ENCODE assay signal across 22 cellular contexts in the genomic region with DNA sequence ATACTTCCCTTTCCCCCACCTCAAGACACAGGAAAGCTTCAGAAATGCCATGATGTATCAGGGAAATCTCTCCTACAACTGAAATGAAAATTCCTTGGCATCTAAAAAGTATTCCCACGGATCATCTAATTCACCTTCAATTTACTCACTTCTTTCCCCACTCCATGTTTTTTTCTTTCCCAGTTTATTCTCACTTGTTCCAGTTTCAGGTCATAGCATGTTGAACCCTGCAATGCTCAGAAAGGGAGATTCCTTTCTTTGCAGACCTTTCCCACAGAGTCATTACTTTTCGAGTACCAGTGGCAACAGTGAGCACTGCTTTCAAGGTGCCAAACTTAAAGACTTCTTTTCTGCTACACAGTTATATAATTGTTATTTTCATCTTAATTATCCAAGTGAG.
A peak's percentile ranks its signal among the peaks of the same experiment; 100 is the strongest.
DNase-seq lines count a peak whose midpoint lies in the region; ATAC-seq, FAIRE-seq and TF ChIP-seq lines count a peak whose summit lies in the region.
"Had no signal": no experiment of that assay in that cellular context is flagged by ENCODE, and none has a peak within 500 bp of the region (broad histone marks: within the 10 kb centered on the region; RNA-seq: fewer than 3 reads in every experiment).

No MANE protein-coding gene starts in this region.

- no TSS peak for BruUV-seq in MCF 10A (replicated peaks; lab: Mats Ljungman, UMichigan)

- H3K36me3 ChIP-seq in bronchial epithelial cell (ENCODE audit: control insufficient read depth, insufficient read depth, low read length) (no peaks in the 10 kb centered on the region), esophagus squamous epithelium (no peaks in the 10 kb centered on the region)

- no peak for DNase-seq in MCF 10A (ENCODE audit: unreplicated experiment)
- peak; percentile 60 for DNase-seq in bronchial epithelial cell (ENCODE audit: low read depth)
- peak; percentile 22 for DNase-seq in inferior parietal cortex (ENCODE audit: extremely low spot score)
- DNase-seq in superior temporal gyrus (ENCODE audit: extremely low spot score), result peak; percentile 34
- no peak for DNase-seq in HCEC 1CT
- DNase-seq in esophagus squamous epithelium (lab: John Stamatoyannopoulos, UW), result no peak
- DNase-seq: CD8-positive, alpha-beta T cell; DMS 273 treated with DMSO at 0.1 percent for 48 hours; DMS53; DND-41; EL; HFFc6; IMR-90 had no signal

- intact Hi-C loops in MCF 10A (cut with micrococcal nuclease) (no loop called here), esophagus squamous epithelium (cut with DNase I) (no loop called here)

- peaks cover 7 to 81% (median 23%) of the 10 kb centered on the region in 3 donors for H3K4me1 ChIP-seq in esophagus squamous epithelium
- H3K4me1 ChIP-seq: BLaER1 treated with 17β-estradiol and CSF1 and Interleukin-3, amounts not matched to agents 10 nM and 100 nM had no signal

- no peaks in the 10 kb centered on the region for H3K9me3 Mint-ChIP-seq in MCF 10A (ENCODE audit: unreplicated experiment)
- H3K9me3 Mint-ChIP-seq: CD8-positive, alpha-beta T cell; GM23338 had no signal

- H3K4me3 ChIP-seq in bronchial epithelial cell (ENCODE audit: low read depth, low read length) (no peak overlapping the region), esophagus squamous epithelium (no peak overlapping the region)
- H3K4me3 ChIP-seq: BLaER1 treated with 17β-estradiol and CSF1 and Interleukin-3, amounts not matched to agents 10 nM and 100 nM; GM12878; GM23338 had no signal

- ATAC-seq in GM18498 (IDR thresholded peaks at IDR 0.05; ENCODE audit: unreplicated experiment), result no peak
- ATAC-seq: CD8-positive, alpha-beta T cell; GM12878; GM23338; HCT116 had no signal

- POLR2A ChIA-PET in MCF 10A (lab: Yijun Ruan, JAX), result interaction anchor here (1.0 to 1.4 kb wide), 2 partner anchors 9 to 10 kb away, joined by 3 to 4 read pairs; no protein-coding TSS in a partner anchor

- no peaks in the 10 kb centered on the region for H3K4me1 Mint-ChIP-seq in MCF 10A (ENCODE audit: insufficient read depth, unreplicated experiment)
- H3K4me1 Mint-ChIP-seq: B cell, GM23338 had no signal

- peak overlapping the region in 2 of 4 donors; percentile 7 to 63 for H3K27ac ChIP-seq in esophagus squamous epithelium
- H3K27ac ChIP-seq: BLaER1 treated with 17β-estradiol and CSF1 and Interleukin-3, amounts not matched to agents 10 nM and 100 nM; HL-60 had no signal

- no peaks in the 10 kb centered on the region for H3K27me3 Mint-ChIP-seq in MCF 10A (ENCODE audit: insufficient read depth, unreplicated experiment)
- H3K27me3 Mint-ChIP-seq: B cell had no signal

- FAIRE-seq in bronchial epithelial cell (lab: Jason Lieb, UNC), result no peak
- FAIRE-seq: GM12878, GM19239, H54 had no signal

- TF ChIP-seq CTCF in MCF 10A (IDR thresholded peaks at IDR 0.05; ENCODE audit: unreplicated experiment), result no peak
- TF ChIP-seq CTCF in bronchial epithelial cell (IDR thresholded peaks at IDR 0.05; ENCODE audit: insufficient read depth, low read length, severe bottlenecking), result no peak
- no peak for TF ChIP-seq CTCF in esophagus squamous epithelium (IDR thresholded peaks at IDR 0.05)

- no peaks in the 10 kb centered on the region for H3K9me3 ChIP-seq in esophagus squamous epithelium
- H3K9me3 ChIP-seq: BLaER1 treated with 17β-estradiol and CSF1 and Interleukin-3, amounts not matched to agents 10 nM and 100 nM had no signal

- WGBS in esophagus squamous epithelium, 2 donors, result 34 to 53% methylated on average over 2 of the region's 2 CpGs

- H3K27ac Mint-ChIP-seq in MCF 10A (ENCODE audit: low read depth, unreplicated experiment), result peak overlapping the region; percentile 59
- H3K27ac Mint-ChIP-seq: B cell; CD8-positive, alpha-beta T cell; GM23338; HFFc6 had no signal

- H3K27me3 ChIP-seq in bronchial epithelial cell (ENCODE audit: control insufficient read depth, insufficient read depth, low read length) (no peaks in the 10 kb centered on the region), esophagus squamous epithelium (no peaks in the 10 kb centered on the region)
- H3K27me3 ChIP-seq: BLaER1 treated with 17β-estradiol and CSF1 and Interleukin-3, amounts not matched to agents 10 nM and 100 nM had no signal

- H3K36me3 Mint-ChIP-seq in MCF 10A (ENCODE audit: insufficient read depth, unreplicated experiment), result no peaks in the 10 kb centered on the region
- H3K36me3 Mint-ChIP-seq: CD8-positive, alpha-beta T cell had no signal

- TF ChIP-seq POLR2A in esophagus squamous epithelium (IDR thresholded peaks at IDR 0.05), result no peak

- no peak overlapping the region for H3K4me3 Mint-ChIP-seq in MCF 10A (ENCODE audit: unreplicated experiment)
- H3K4me3 Mint-ChIP-seq: B cell; CD8-positive, alpha-beta T cell; GM23338; HFFc6 had no signal

- CTCF ChIA-PET in MCF 10A (lab: Yijun Ruan, JAX), result no interaction called here

Comparison
In these comparisons a context has a peak if more than half of its experiments do, and no peak if none do; other contexts are left out.
1. DNase-seq: peak in bronchial epithelial cell (single experiment), inferior parietal cortex (single experiment) and superior temporal gyrus (single experiment); none in MCF 10A (single experiment), HCEC 1CT (single experiment) and esophagus squamous epithelium (single experiment).